1 cellular context compared by ENCODE assay signal in genomic region chr2:7031424-7032245, GRCh38.
TF ChIP-seq lines count a peak whose summit lies in the region.

No MANE protein-coding gene starts in this region.

TF ChIP-seq in HepG2, 621 proteins besides CTCF, POLR2A, EP300 and RAD21 (continued from another document and continues in another):
- TF ChIP-seq SNAPC4 (CRISPR knock-in tag; IDR thresholded peaks at IDR 0.05) (no peak), NR2C2 (CRISPR knock-in tag; IDR thresholded peaks at IDR 0.05; ENCODE audit: borderline replicate concordance) (peak; percentile 50; the same call in 1 of the 2 replicates), ZNF646 (CRISPR knock-in tag; IDR thresholded peaks at IDR 0.05) (no peak), ZSCAN22 (CRISPR knock-in tag; IDR thresholded peaks at IDR 0.05) (no peak), ZNF552 (CRISPR knock-in tag; IDR thresholded peaks at IDR 0.05; ENCODE audit: borderline replicate concordance) (peak; percentile 62; the same call in 1 of the 2 replicates), ZNF30 (CRISPR knock-in tag; IDR thresholded peaks at IDR 0.05) (no peak), ZNF501 (CRISPR knock-in tag; IDR thresholded peaks at IDR 0.05) (peak; percentile 82), ZNF674 (CRISPR knock-in tag; IDR thresholded peaks at IDR 0.05; ENCODE audit: low read depth) (no peak), SOX13 (IDR thresholded peaks at IDR 0.05) (peak; percentile 73), SOX13 (CRISPR knock-in tag; conservative IDR thresholded peaks at IDR 0.05 in 1 of 2, IDR thresholded peaks at IDR 0.05 in 1 of 2) (peak in 1 of 2 experiments; percentile 92; a peak in 2 of 4 replicates), TAF15 (IDR thresholded peaks at IDR 0.05; ENCODE audit: low read depth, low read length, poor library complexity, severe bottlenecking) (no peak), ZBTB38 (CRISPR knock-in tag; IDR thresholded peaks at IDR 0.05) (peak; percentile 91), IRF2 (CRISPR knock-in tag; IDR thresholded peaks at IDR 0.05) (peak; percentile 92), CENPBD1 (CRISPR knock-in tag; IDR thresholded peaks at IDR 0.05; ENCODE audit: borderline replicate concordance, low read depth) (no peak), ZNF121 (CRISPR knock-in tag; IDR thresholded peaks at IDR 0.05) (peak; percentile 72; the same call in 1 of the 2 replicates), ZFX (CRISPR knock-in tag; IDR thresholded peaks at IDR 0.05; ENCODE audit: low read depth) (peak; percentile 91), MED1 (CRISPR knock-in tag; IDR thresholded peaks at IDR 0.05) (peak; percentile 86), KDM6A (CRISPR knock-in tag; IDR thresholded peaks at IDR 0.05; ENCODE audit: low read depth) (peak; percentile 42; the same call in 1 of the 2 replicates), KLF9 (CRISPR knock-in tag; IDR thresholded peaks at IDR 0.05; ENCODE audit: low read depth) (0 out of 2 replicates have a peak, but pooled peaks have one; percentile 85), RFX5 (IDR thresholded peaks at IDR 0.05; ENCODE audit: low read depth, low read length) (no peak; the same call in 1 of the 2 replicates), JUND (CRISPR knock-in tag; IDR thresholded peaks at IDR 0.05) (peak; percentile 90), RXRA (CRISPR knock-in tag; IDR thresholded peaks at IDR 0.05) (peak; percentile 88), ZNF75D (CRISPR knock-in tag; IDR thresholded peaks at IDR 0.05; ENCODE audit: borderline replicate concordance) (no peak), STAT5B (CRISPR knock-in tag; IDR thresholded peaks at IDR 0.05) (no peak)
- TF ChIP-seq, protein P1, sequence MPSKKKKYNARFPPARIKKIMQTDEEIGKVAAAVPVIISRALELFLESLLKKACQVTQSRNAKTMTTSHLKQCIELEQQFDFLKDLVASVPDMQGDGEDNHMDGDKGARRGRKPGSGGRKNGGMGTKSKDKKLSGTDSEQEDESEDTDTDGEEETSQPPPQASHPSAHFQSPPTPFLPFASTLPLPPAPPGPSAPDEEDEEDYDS (CRISPR knock-in tag; IDR thresholded peaks at IDR 0.05): peak; percentile 55; the same call in 1 of the 2 replicates
- TF ChIP-seq, protein P2, sequence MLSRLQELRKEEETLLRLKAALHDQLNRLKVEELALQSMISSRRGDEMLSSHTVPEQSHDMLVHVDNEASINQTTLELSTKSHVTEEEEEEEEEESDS (CRISPR knock-in tag; IDR thresholded peaks at IDR 0.05; ENCODE audit: borderline replicate concordance): no peak
- TF ChIP-seq, protein P3, sequence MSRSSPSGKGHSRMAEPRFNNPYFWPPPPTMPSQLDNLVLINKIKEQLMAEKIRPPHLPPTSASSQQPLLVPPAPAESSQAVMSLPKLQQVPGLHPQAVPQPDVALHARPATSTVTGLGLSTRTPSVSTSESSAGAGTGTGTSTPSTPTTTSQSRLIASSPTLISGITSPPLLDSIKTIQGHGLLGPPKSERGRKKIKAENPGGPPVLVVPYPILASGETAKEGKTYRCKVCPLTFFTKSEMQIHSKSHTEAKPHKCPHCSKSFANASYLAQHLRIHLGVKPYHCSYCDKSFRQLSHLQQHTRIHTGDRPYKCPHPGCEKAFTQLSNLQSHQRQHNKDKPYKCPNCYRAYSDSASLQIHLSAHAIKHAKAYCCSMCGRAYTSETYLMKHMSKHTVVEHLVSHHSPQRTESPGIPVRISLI (CRISPR knock-in tag; IDR thresholded peaks at IDR 0.05; ENCODE audit: borderline replicate concordance): no peak
- TF ChIP-seq, protein P4, sequence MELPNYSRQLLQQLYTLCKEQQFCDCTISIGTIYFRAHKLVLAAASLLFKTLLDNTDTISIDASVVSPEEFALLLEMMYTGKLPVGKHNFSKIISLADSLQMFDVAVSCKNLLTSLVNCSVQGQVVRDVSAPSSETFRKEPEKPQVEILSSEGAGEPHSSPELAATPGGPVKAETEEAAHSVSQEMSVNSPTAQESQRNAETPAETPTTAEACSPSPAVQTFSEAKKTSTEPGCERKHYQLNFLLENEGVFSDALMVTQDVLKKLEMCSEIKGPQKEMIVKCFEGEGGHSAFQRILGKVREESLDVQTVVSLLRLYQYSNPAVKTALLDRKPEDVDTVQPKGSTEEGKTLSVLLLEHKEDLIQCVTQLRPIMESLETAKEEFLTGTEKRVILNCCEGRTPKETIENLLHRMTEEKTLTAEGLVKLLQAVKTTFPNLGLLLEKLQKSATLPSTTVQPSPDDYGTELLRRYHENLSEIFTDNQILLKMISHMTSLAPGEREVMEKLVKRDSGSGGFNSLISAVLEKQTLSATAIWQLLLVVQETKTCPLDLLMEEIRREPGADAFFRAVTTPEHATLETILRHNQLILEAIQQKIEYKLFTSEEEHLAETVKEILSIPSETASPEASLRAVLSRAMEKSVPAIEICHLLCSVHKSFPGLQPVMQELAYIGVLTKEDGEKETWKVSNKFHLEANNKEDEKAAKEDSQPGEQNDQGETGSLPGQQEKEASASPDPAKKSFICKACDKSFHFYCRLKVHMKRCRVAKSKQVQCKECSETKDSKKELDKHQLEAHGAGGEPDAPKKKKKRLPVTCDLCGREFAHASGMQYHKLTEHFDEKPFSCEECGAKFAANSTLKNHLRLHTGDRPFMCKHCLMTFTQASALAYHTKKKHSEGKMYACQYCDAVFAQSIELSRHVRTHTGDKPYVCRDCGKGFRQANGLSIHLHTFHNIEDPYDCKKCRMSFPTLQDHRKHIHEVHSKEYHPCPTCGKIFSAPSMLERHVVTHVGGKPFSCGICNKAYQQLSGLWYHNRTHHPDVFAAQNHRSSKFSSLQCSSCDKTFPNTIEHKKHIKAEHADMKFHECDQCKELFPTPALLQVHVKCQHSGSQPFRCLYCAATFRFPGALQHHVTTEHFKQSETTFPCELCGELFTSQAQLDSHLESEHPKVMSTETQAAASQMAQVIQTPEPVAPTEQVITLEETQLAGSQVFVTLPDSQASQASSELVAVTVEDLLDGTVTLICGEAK (IDR thresholded peaks at IDR 0.05): peak; percentile 67
- TF ChIP-seq, protein P4 (CRISPR knock-in tag; IDR thresholded peaks at IDR 0.05): peak; percentile 97
- TF ChIP-seq, protein P5, sequence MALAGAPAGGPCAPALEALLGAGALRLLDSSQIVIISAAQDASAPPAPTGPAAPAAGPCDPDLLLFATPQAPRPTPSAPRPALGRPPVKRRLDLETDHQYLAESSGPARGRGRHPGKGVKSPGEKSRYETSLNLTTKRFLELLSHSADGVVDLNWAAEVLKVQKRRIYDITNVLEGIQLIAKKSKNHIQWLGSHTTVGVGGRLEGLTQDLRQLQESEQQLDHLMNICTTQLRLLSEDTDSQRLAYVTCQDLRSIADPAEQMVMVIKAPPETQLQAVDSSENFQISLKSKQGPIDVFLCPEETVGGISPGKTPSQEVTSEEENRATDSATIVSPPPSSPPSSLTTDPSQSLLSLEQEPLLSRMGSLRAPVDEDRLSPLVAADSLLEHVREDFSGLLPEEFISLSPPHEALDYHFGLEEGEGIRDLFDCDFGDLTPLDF (CRISPR knock-in tag; IDR thresholded peaks at IDR 0.05): no peak
